In the genomic region with DNA sequence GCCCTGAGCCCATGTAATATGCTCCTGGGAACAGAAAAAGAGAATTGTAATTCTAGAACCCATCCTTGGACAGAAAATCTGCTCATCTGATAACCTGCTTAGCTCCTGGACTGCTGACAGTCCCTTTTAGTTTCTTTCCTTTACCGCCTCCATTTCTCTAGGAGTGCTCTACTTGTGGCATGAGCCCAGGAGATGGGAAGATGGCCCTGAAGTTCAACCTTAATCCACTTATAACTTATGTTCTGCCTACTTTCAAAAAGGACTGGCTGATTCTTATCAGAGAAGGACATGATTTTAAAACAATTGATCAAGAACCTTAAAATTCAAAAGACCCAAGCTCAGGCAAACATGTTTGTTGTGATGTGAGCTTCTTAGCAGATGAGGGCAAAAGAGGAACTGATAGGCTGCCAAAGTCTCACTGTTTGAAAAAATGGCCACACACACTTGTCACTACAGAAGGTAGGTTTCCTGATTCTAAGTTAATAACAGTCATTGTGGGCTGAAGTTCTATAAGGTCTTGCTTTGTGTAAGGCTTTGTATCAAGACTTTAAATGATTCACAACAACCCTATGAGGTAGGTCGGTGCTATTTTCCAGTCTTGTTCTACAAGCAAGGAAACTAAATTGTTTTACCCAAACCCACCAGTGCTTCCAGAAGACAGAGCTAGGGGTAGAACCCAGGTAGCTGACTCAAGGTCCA, we compare ENCODE assay signal across 7 cellular contexts.
DNase-seq lines count a peak whose midpoint lies in the region; ATAC-seq and TF ChIP-seq lines count a peak whose summit lies in the region.

No MANE protein-coding gene starts in this region.

- H3K27me3 ChIP-seq in parathyroid adenoma (ENCODE audit: control insufficient read depth, insufficient read depth, low read length): no peaks in the 10 kb centered on the region

- peak; percentile 70 for ATAC-seq in GM18907 (IDR thresholded peaks at IDR 0.05; ENCODE audit: unreplicated experiment)
- ATAC-seq in HG02623 (IDR thresholded peaks at IDR 0.05; ENCODE audit: unreplicated experiment): peak; percentile 48

- POLR2A ChIA-PET in OCI-LY7 (lab: Charles Lee): interaction anchor here (0.5 to 17.5 kb wide), 9 partner anchors 8 to 195 kb away, joined by 3 to 464 read pairs (median 4); no protein-coding TSS in a partner anchor

- no peaks in the 10 kb centered on the region for H4K20me1 ChIP-seq in OCI-LY7 (ENCODE audit: insufficient read depth, low read length)

- peak overlapping the region; percentile 14; the same call in 1 of the 2 replicates for H2AFZ ChIP-seq in OCI-LY7 (ENCODE audit: low read length)
- no peak overlapping the region for H2AFZ ChIP-seq in parathyroid adenoma

- BruUV-seq in OCI-LY7 (replicated peaks; lab: Mats Ljungman, UMichigan): no TSS peak

- H3K9ac ChIP-seq in parathyroid adenoma: no peak overlapping the region

- DNase-seq in OCI-LY7 (ENCODE audit: low spot score): peak; percentile 78
- DNase-seq in COLO668 (lab: John Stamatoyannopoulos, UW; ENCODE audit: unreplicated experiment): no peak
- DNase-seq in stimulated activated CD4-positive, alpha-beta T cell treated with anti-CD3 and anti-CD28 coated beads, Interleukin-15, amount 100 ng/mL, for 24 hours: no peak
- DNase-seq in NCI-H524 (lab: John Stamatoyannopoulos, UW): no peak

- H3K9me2 ChIP-seq in OCI-LY7 (ENCODE audit: insufficient read depth, low read length): no peaks in the 10 kb centered on the region

- peak overlapping the region; percentile 82 for H3K4me2 ChIP-seq in OCI-LY7 (ENCODE audit: low read length)
- H3K4me2 ChIP-seq in parathyroid adenoma (ENCODE audit: low read length): no peak overlapping the region

- H3K36me3 ChIP-seq in OCI-LY7 (ENCODE audit: insufficient read depth, low read length) (peaks cover 41% of the 10 kb centered on the region), parathyroid adenoma (ENCODE audit: control insufficient read depth, insufficient read depth, low read length) (no peaks in the 10 kb centered on the region)

- H3K9me3 ChIP-seq in OCI-LY7 (ENCODE audit: low read length): no peaks in the 10 kb centered on the region
- no peaks in the 10 kb centered on the region for H3K9me3 ChIP-seq in parathyroid adenoma (ENCODE audit: control insufficient read depth, low read length)

- H3K4me1 ChIP-seq in OCI-LY7 (ENCODE audit: insufficient read depth, low read length, poor library complexity, severe bottlenecking) (peaks cover 93% of the 10 kb centered on the region), parathyroid adenoma (peaks cover 19% of the 10 kb centered on the region)

- intact Hi-C loops in OCI-LY7 (cut with micrococcal nuclease; ENCODE audit: unreplicated experiment): loop anchor here (1.0 to 10.0 kb wide), 4 partner anchors 27 to 326 kb away; a partner anchor contains a TSS

- peak overlapping the region; percentile 59 for H3K4me3 ChIP-seq in OCI-LY7 (ENCODE audit: low read depth, low read length, poor library complexity, severe bottlenecking)
- no peak overlapping the region for H3K4me3 ChIP-seq in parathyroid adenoma (ENCODE audit: low read depth, low read length)

- CTCF ChIA-PET in OCI-LY7 (lab: Charles Lee; ENCODE audit: unreplicated experiment): interaction anchor here (1.4 to 2.9 kb wide), 2 partner anchors 25 to 49 kb away, joined by 3 to 14 read pairs; no protein-coding TSS in a partner anchor

- H3K79me2 ChIP-seq in OCI-LY7 (ENCODE audit: insufficient read depth, low read depth, low read length) (peaks cover 87% of the 10 kb centered on the region), parathyroid adenoma (peaks cover 7% of the 10 kb centered on the region)

- H3K27ac ChIP-seq in OCI-LY7 (ENCODE audit: low read depth, low read length, poor library complexity, severe bottlenecking) (peak overlapping the region; percentile 97), parathyroid adenoma (peak overlapping the region; percentile 61)

- TF ChIP-seq CTCF in OCI-LY7 (conservative IDR thresholded peaks at IDR 0.05; ENCODE audit: low read length) (no peak), parathyroid adenoma (IDR thresholded peaks at IDR 0.05) (no peak)
